29 cellular contexts compared by ENCODE assay signal in the genomic region with DNA sequence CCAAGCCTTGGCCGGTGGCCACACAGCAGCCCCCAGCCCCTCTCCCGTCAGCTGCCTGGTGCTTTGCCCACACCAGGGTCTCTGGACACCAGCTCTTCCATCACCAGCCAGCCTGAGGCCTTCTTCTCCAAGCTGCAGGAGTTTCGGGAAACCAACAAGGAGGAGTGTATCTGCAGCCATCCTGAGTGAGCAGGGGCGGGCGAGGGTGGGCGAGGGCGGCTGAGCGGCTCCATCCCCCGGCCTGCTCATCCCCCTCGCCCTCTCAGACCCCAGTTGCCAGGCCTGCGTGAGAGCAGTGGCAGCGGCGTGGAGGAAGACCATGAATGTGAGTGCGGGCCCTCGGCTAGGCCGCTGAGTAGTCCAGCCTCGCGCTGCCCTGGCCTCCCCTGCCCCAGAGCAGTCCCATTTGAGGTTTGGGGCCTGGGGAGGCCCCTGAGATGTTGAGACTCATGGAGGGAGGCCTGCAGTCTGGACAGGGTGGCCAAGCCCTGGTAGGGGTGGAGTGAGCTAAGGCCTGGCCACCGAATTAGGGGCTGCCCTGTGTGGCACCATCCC. TPM values are rescaled to one million over a fixed set of nuclear protein-coding genes. Genes with fewer than 3 reads are reported as not detected.
"Had no signal": no experiment of that assay in that cellular context is flagged by ENCODE, and none has a peak within 500 bp of the region (broad histone marks: within the 10 kb centered on the region; RNA-seq: fewer than 3 reads in every experiment).

No MANE protein-coding gene starts in this region.

- H3K9me3 Mint-ChIP-seq: activated CD4-positive, alpha-beta T cell treated with anti-CD3 and anti-CD28 coated beads, Interleukin-2, amount 10 ng/mL, durations not matched to agents 24 days and 14 days; activated CD8-positive, alpha-beta T cell treated with anti-CD3 and anti-CD28 coated beads for 36 hours; activated naive CD4-positive, alpha-beta T cell treated with anti-CD3 and anti-CD28 coated beads for 36 hours; activated naive CD4-positive, alpha-beta T cell treated with anti-CD3 and anti-CD28 coated beads, Interleukin-2, amount 50 U/mL, for 72 hours; activated T-cell treated with anti-CD3 and anti-CD28 coated beads, Interleukin-2, amount 50 U/mL, for 4 hours; activated T-helper 1 cell treated with anti-CD3 and anti-CD28 coated beads, Interleukin-12 subunit alpha, Interleukin-12 subunit beta, Interleukin-2, Interleukin-4 antibody, amounts not matched to agents 30 ng/mL and 10 ng/mL and 1 ng/mL, durations not matched to agents 14 hours and 24 hours and 36 hours; brain had no signal

- FAIRE-seq: bronchial epithelial cell had no signal

- H3K27ac Mint-ChIP-seq: activated CD4-positive, alpha-beta T cell treated with anti-CD3 and anti-CD28 coated beads, Interleukin-2, amount 10 ng/mL, durations not matched to agents 24 days and 14 days; activated CD8-positive, alpha-beta T cell treated with anti-CD3 and anti-CD28 coated beads for 36 hours; activated naive CD4-positive, alpha-beta T cell treated with anti-CD3 and anti-CD28 coated beads for 36 hours; activated T-helper 1 cell treated with anti-CD3 and anti-CD28 coated beads, Interleukin-12 subunit alpha, Interleukin-12 subunit beta, Interleukin-2, Interleukin-4 antibody, amounts not matched to agents 30 ng/mL and 10 ng/mL and 1 ng/mL, durations not matched to agents 14 hours and 24 hours and 36 hours had no signal

- H3K4me3 Mint-ChIP-seq: activated CD4-positive, alpha-beta T cell treated with anti-CD3 and anti-CD28 coated beads, Interleukin-2, amount 10 ng/mL, durations not matched to agents 24 days and 14 days; activated CD8-positive, alpha-beta T cell treated with anti-CD3 and anti-CD28 coated beads for 36 hours; activated naive CD4-positive, alpha-beta T cell treated with anti-CD3 and anti-CD28 coated beads for 36 hours; activated T-cell treated with anti-CD3 and anti-CD28 coated beads, Interleukin-2, amount 50 U/mL, for 4 hours; activated T-helper 1 cell treated with anti-CD3 and anti-CD28 coated beads, Interleukin-12 subunit alpha, Interleukin-12 subunit beta, Interleukin-2, Interleukin-4 antibody, amounts not matched to agents 30 ng/mL and 10 ng/mL and 1 ng/mL, durations not matched to agents 14 hours and 24 hours and 36 hours; brain had no signal

- H3K4me3 ChIP-seq: adrenal gland, SJCRH30, SK-N-MC had no signal

- H3K27me3 Mint-ChIP-seq: activated CD4-positive, alpha-beta T cell treated with anti-CD3 and anti-CD28 coated beads, Interleukin-2, amount 10 ng/mL, durations not matched to agents 24 days and 14 days; activated CD8-positive, alpha-beta T cell treated with anti-CD3 and anti-CD28 coated beads for 36 hours had no signal

- ATAC-seq: activated CD8-positive, alpha-beta T cell treated with anti-CD3 and anti-CD28 coated beads for 36 hours; activated T-cell treated with anti-CD3 and anti-CD28 coated beads, Interleukin-2, amount 50 U/mL, for 4 hours; Panc1 had no signal

- H3K4me1 ChIP-seq: SJCRH30 had no signal

- H3K27ac ChIP-seq: adrenal gland, SJCRH30, SK-N-MC had no signal

- H3K4me1 Mint-ChIP-seq: brain had no signal

- H3K27me3 ChIP-seq: adrenal gland, SJCRH30 had no signal

- H3K9me3 ChIP-seq: adrenal gland, SJCRH30 had no signal

- DNase-seq: activated CD4-positive, alpha-beta T cell treated with anti-CD3 and anti-CD28 coated beads, Interleukin-2, amount 10 ng/mL, durations not matched to agents 24 days and 14 days; activated CD4-positive, alpha-beta T cell treated with anti-CD3 and anti-CD28 coated beads, Interleukin-2, amount 50 U/mL, for 4 hours; activated CD8-positive, alpha-beta T cell treated with anti-CD3 and anti-CD28 coated beads for 36 hours; activated gamma-delta T cell treated with Interleukin-2 at 50 U/mL for 16 hours; activated naive CD4-positive, alpha-beta T cell treated with anti-CD3 and anti-CD28 coated beads for 36 hours; activated T-cell treated with anti-CD3 and anti-CD28 coated beads for 4 hours; activated T-cell treated with anti-CD3 and anti-CD28 coated beads, Interleukin-2, amount 50 U/mL, for 4 hours; adrenal gland; central memory CD4-positive, alpha-beta T cell; Karpas-422; NCI-H1048; NCI-H1105 treated with DMSO at 0.1 percent for 48 hours; NCI-H1436; NCI-H1694; NCI-H1930; NCI-H2081 treated with DMSO at 0.1 percent for 48 hours; NCI-H226; NCI-H524 treated with DMSO at 0.1 percent for 48 hours; SHP77; SJCRH30; T1000 had no signal

RNA-seq across cellular contexts. Expression of a gene that starts 34.1 kb away (rescaled TPM):
- total RNA-seq: bronchial epithelial cell, MCF 10A, RPMI7951 had no signal
